ENCODE assay signal across 8 cellular contexts in the genomic region with DNA sequence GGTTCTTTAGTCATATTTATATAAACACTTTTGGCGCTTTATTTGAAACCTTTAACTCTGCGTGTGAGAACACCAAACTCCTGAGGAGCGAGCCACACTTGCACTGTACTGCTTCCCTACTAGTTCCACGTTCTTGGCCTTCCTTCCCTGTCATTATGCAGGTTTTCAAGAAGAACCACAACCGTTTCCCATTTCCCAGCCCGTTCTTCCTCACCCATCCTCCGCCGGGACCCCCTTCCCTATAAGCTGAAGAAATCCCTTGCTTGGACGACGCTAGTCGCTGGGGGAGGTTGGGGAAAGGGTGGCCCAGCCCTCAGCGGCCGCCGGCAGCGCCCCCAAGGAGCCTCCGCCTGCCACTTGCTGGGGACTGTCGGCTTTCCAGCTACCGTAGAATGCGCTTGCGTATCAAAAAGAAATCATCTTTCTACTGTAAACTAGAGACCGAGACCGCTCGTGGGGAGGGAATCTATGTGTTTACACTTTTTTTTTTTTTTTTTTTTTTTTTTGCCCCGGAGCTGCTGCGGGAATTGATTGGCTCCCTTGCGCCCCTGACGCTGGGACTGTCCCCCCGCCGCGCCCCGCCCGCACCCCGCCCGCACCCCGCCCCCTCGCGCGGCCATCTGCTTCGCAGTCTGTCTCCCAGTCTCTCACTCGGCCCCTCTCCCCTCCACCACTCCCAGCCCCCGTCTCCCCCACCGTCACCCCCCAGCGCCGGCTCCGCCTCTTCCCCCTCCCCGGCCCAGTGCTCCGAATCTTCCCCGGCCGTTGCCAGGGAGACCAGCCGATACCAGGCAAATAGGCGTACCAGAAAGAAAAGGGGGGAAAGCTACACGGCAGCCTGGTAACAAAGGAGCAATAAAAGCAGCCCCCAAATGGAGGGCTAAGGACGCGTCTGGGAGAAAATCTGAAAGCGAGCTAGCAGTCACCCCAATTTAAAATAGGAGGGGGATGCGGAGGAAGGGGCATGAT. TPM values are rescaled to one million over a fixed set of nuclear protein-coding genes. Genes with fewer than 3 reads are reported as not detected.
DNase-seq lines count a peak whose midpoint lies in the region; ATAC-seq, FAIRE-seq and TF ChIP-seq lines count a peak whose summit lies in the region.

No MANE protein-coding gene starts in this region.

- H3K27ac ChIP-seq in Peyer's patch: peak overlapping the region; percentile 89 to 98 (median 95)
- peak overlapping the region; percentile 99 for H3K27ac ChIP-seq in colonic mucosa
- H3K27ac ChIP-seq in kidney (ENCODE audit: low read depth in 2 of 2, low read length in 2 of 2): peak overlapping the region; percentile 47 to 71
- H3K27ac ChIP-seq in smooth muscle cell (ENCODE audit: low read depth): peak overlapping the region; percentile 96

- ATAC-seq in HG02759 (IDR thresholded peaks at IDR 0.05; ENCODE audit: unreplicated experiment): no peak

- FAIRE-seq in kidney (lab: Jason Lieb, UNC): no peak

- H3K27me3 Mint-ChIP-seq in activated naive CD4-positive, alpha-beta T cell treated with anti-CD3 and anti-CD28 coated beads for 36 hours (ENCODE audit: low read depth): peaks cover 39% of the 10 kb centered on the region

- no peak for TF ChIP-seq POLR2A in Peyer's patch (IDR thresholded peaks at IDR 0.05)

- H3K9me3 ChIP-seq in Peyer's patch: no peaks in the 10 kb centered on the region
- H3K9me3 ChIP-seq in colonic mucosa: no peaks in the 10 kb centered on the region
- H3K9me3 ChIP-seq in kidney (ENCODE audit: control insufficient read depth in 1 of 2, low read length in 2 of 2): no peaks in the 10 kb centered on the region
- H3K9me3 ChIP-seq in smooth muscle cell (replicated peaks; ENCODE audit: low read depth): no peaks in the 10 kb centered on the region

- H3F3A ChIP-seq in smooth muscle cell (ENCODE audit: low read depth): peaks cover 15% of the 10 kb centered on the region

- H3K4me2 ChIP-seq in smooth muscle cell: peak overlapping the region; percentile 91

- no peaks in the 10 kb centered on the region for H3K27me3 ChIP-seq in Peyer's patch
- no peaks in the 10 kb centered on the region for H3K27me3 ChIP-seq in colonic mucosa
- no peaks in the 10 kb centered on the region for H3K27me3 ChIP-seq in smooth muscle cell (ENCODE audit: low read depth)

- H3K27ac Mint-ChIP-seq in activated naive CD4-positive, alpha-beta T cell treated with anti-CD3 and anti-CD28 coated beads for 36 hours: no peak overlapping the region

- TF ChIP-seq CTCF in Peyer's patch (IDR thresholded peaks at IDR 0.05) (peak in 1 of 6 experiments; percentile 29), colonic mucosa (IDR thresholded peaks at IDR 0.05) (no peak), kidney (IDR thresholded peaks at IDR 0.05; ENCODE audit: borderline replicate concordance, extremely low read depth, insufficient read depth) (no peak), smooth muscle cell (IDR thresholded peaks at IDR 0.05; ENCODE audit: borderline replicate concordance, insufficient read depth, poor library complexity, severe bottlenecking) (no peak)

- H3K79me2 ChIP-seq in smooth muscle cell (ENCODE audit: low read depth): peaks cover 30% of the 10 kb centered on the region

- H3K9me3 Mint-ChIP-seq in activated naive CD4-positive, alpha-beta T cell treated with anti-CD3 and anti-CD28 coated beads for 36 hours: no peaks in the 10 kb centered on the region

- peaks cover 20% of the 10 kb centered on the region for H3K4me1 Mint-ChIP-seq in activated naive CD4-positive, alpha-beta T cell treated with anti-CD3 and anti-CD28 coated beads for 36 hours (ENCODE audit: low read depth)

- WGBS in smooth muscle cell (ENCODE audit: low lambda C conversion rate): 2% methylated on average over 42 of the region's 56 CpGs

- in situ Hi-C loops in KBM-7 (cut with MboI; ENCODE audit: low pct_unique_long_range_greater_than_20kb, low sequenced_read_pairs): no loop called here

- peak overlapping the region; percentile 58 to 83 (median 79) for H3K4me3 ChIP-seq in Peyer's patch
- H3K4me3 ChIP-seq in colonic mucosa: peak overlapping the region; percentile 84
- H3K4me3 ChIP-seq in kidney (ENCODE audit: low read length in 2 of 2): peak overlapping the region; percentile 91 to 92
- peak overlapping the region; percentile 96 for H3K4me3 ChIP-seq in smooth muscle cell

- peak; percentile 7 for DNase-seq in activated naive CD4-positive, alpha-beta T cell treated with anti-CD3 and anti-CD28 coated beads for 36 hours
- DNase-seq in activated naive CD4-positive, alpha-beta T cell (lab: John Stamatoyannopoulos, UW): no peak
- DNase-seq in KBM-7 (peak; percentile 86), Peyer's patch (peak; percentile 81 to 90 (median 90)), colonic mucosa (peak; percentile 89), kidney (peak; percentile 92), smooth muscle cell (lab: John Stamatoyannopoulos, UW; ENCODE audit: unreplicated experiment) (peak; percentile 79)

- peak overlapping the region; percentile 91 for H2AFZ ChIP-seq in smooth muscle cell (ENCODE audit: low read depth)

- intact Hi-C loops in activated naive CD4-positive, alpha-beta T cell treated with anti-CD3 and anti-CD28 coated beads for 36 hours (cut with micrococcal nuclease): loop anchor here (5.0 to 10.0 kb wide), 2 partner anchors 978 to 1540 kb away; no protein-coding TSS in a partner anchor
- intact Hi-C loops in colonic mucosa (cut with DNase I): loop anchor here (10.0 kb wide), 1 partner anchor 140 kb away; no protein-coding TSS in a partner anchor
- intact Hi-C loops in kidney (cut with DNase I): loop anchor here (10.0 kb wide), 1 partner anchor 1070 kb away; no protein-coding TSS in a partner anchor

- H3K36me3 ChIP-seq in Peyer's patch: no peaks in the 10 kb centered on the region
- no peaks in the 10 kb centered on the region for H3K36me3 ChIP-seq in colonic mucosa
- no peaks in the 10 kb centered on the region for H3K36me3 ChIP-seq in kidney (ENCODE audit: control insufficient read depth in 1 of 2, insufficient read depth in 2 of 2, low read length in 2 of 2)
- no peaks in the 10 kb centered on the region for H3K36me3 ChIP-seq in smooth muscle cell (ENCODE audit: low read depth)

- H3K9ac ChIP-seq in colonic mucosa (ENCODE audit: low read depth in 2 of 2, low read length in 2 of 2) (peak overlapping the region; percentile 45 to 100), kidney (ENCODE audit: low read length in 2 of 2) (peak overlapping the region in 1 of 2 donors; percentile 72), smooth muscle cell (ENCODE audit: low read depth) (peak overlapping the region; percentile 98)

- CTCF ChIA-PET in activated naive CD4-positive, alpha-beta T cell treated with anti-CD3 and anti-CD28 coated beads for 36 hours (lab: Charles Lee): interaction anchor here (0.6 to 1.2 kb wide), 3 partner anchors 15 to 25 kb away, joined by 3 to 4 read pairs (median 3); no protein-coding TSS in a partner anchor

- no peaks in the 10 kb centered on the region for H3K36me3 Mint-ChIP-seq in activated naive CD4-positive, alpha-beta T cell treated with anti-CD3 and anti-CD28 coated beads for 36 hours (ENCODE audit: low read depth)

- peaks cover 15% of the 10 kb centered on the region for H4K20me1 ChIP-seq in smooth muscle cell (ENCODE audit: low read depth)

- H3K4me3 Mint-ChIP-seq in activated naive CD4-positive, alpha-beta T cell treated with anti-CD3 and anti-CD28 coated beads for 36 hours: peak overlapping the region; percentile 52

- H3K4me1 ChIP-seq in Peyer's patch (peaks cover 0 to 9% (median 0%) of the 10 kb centered on the region in 4 donors), colonic mucosa (no peaks in the 10 kb centered on the region), kidney (ENCODE audit: control insufficient read depth in 1 of 2, insufficient read depth in 1 of 2, low read depth in 1 of 2, low read length in 2 of 2) (peaks cover 3 to 4% of the 10 kb centered on the region in 2 donors), smooth muscle cell (ENCODE audit: low read depth) (peaks cover 6% of the 10 kb centered on the region)

RNA-seq across cellular contexts. Expression of a gene that starts 2.3 kb away (rescaled TPM):
- total RNA-seq in activated naive CD4-positive, alpha-beta T cell treated with anti-CD3 and anti-CD28 coated beads for 36 hours: under 1 TPM; 0.14 to 0.17 TPM
- total RNA-seq in Peyer's patch: 10 to 100 TPM; 33.7 to 42.9 (median 36.7) TPM
- 100 to 1,000 TPM; 228 to 242 TPM for total RNA-seq in colonic mucosa
- total RNA-seq in kidney: 61.9 TPM
- 14.0 TPM for polyA plus RNA-seq in kidney (ENCODE audit: insufficient read depth, low read depth, low replicate concordance)
- 206 and 217 TPM in 2 replicates for total RNA-seq in smooth muscle cell
- polyA plus RNA-seq in smooth muscle cell: 157 and 172 TPM in 2 replicates

Comparison
In these comparisons a context has a peak if more than half of its experiments do, and no peak if none do; other contexts are left out.
1. DNase-seq: peak in activated naive CD4-positive, alpha-beta T cell treated with anti-CD3 and anti-CD28 coated beads for 36 hours (single experiment), KBM-7 (single experiment), Peyer's patch (3 of 3), colonic mucosa (single experiment), kidney (single experiment) and smooth muscle cell (single experiment); none in activated naive CD4-positive, alpha-beta T cell (0 of 4).
2. RNA of a gene that starts 2.3 kb away (total RNA-seq): 228 to 242 TPM in colonic mucosa, 206 to 217 TPM in smooth muscle cell, 61.9 TPM in kidney (single experiment) and 33.7 to 42.9 TPM in Peyer's patch; 0.14 to 0.17 TPM in activated naive CD4-positive, alpha-beta T cell treated with anti-CD3 and anti-CD28 coated beads for 36 hours; every median in the first group is over 10 times any median in the second.
3. Peak in every context shown above with its lines, with median percentiles within 50 percentile points of each other: H3K27ac ChIP-seq and H3K4me3 ChIP-seq.